In the genomic region with DNA sequence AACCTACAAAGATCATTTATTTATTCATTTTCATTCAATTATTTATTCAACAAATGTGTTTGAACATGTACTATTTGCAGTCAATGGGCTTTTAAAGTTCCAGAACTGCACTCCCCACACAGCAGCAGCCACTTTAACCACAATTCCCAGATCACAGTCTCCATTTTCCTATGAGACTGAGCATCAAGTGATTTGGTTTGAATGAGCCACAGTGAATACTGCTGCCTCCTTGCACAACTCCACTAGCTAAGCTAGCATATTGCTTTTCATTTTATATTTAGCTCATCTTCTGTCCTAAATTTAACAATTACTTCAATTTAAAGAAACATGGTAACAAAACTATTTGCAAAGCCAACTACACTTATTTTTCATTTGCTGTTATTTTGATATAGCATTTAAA, we compare ENCODE assay signal across 15 cellular contexts.
DNase-seq lines count a peak whose midpoint lies in the region; ATAC-seq and TF ChIP-seq lines count a peak whose summit lies in the region.
"Had no signal": no experiment of that assay in that cellular context is flagged by ENCODE, and none has a peak within 500 bp of the region (broad histone marks: within the 10 kb centered on the region; RNA-seq: fewer than 3 reads in every experiment).

No MANE protein-coding gene starts in this region.

- H3K4me1 ChIP-seq in BLaER1, result peaks cover 18% of the 10 kb centered on the region
- peaks cover 4 to 9% of the 10 kb centered on the region in 2 donors for H3K4me1 ChIP-seq in gastrocnemius medialis
- H3K4me1 ChIP-seq: Caco-2 had no signal

- ATAC-seq in gastrocnemius medialis (peak; percentile 33 to 82), HG03139 (IDR thresholded peaks at IDR 0.05; ENCODE audit: unreplicated experiment) (no peak)
- ATAC-seq in activated T-cell treated with anti-CD3 and anti-CD28 coated beads, Interleukin-2, amount 50 U/mL, for 4 hours, result no peak
- ATAC-seq: GM23338, HepG2 had no signal

- in situ Hi-C loops in gastrocnemius medialis (cut with MboI; ENCODE audit: low sequenced_read_pairs in 4 of 4), result no loop called here

- no peaks in the 10 kb centered on the region for H4K20me1 ChIP-seq in BLaER1

- peaks cover 37% of the 10 kb centered on the region for H3K9me3 ChIP-seq in BLaER1
- H3K9me3 ChIP-seq in gastrocnemius medialis, result peaks cover 0 to 3% (median 0%) of the 10 kb centered on the region in 3 donors

- no peak overlapping the region for H3K9ac ChIP-seq in BLaER1

- H3K4me2 ChIP-seq in BLaER1, result peak overlapping the region; percentile 30
- H3K4me2 ChIP-seq: GM23338 had no signal

- peak; percentile 11 for DNase-seq in LHCN-M2 (ENCODE audit: low read depth)
- peak; percentile 69 for DNase-seq in myocyte (ENCODE audit: low read depth)
- DNase-seq in gastrocnemius medialis, result no peak
- no peak for DNase-seq in T-helper 9 cell
- DNase-seq in activated T-cell treated with anti-CD3 and anti-CD28 coated beads, Interleukin-2, amount 50 U/mL, for 4 hours, result no peak
- DNase-seq: Caco-2; CD4-positive, alpha-beta T cell; HCEC 1CT had no signal

- H3K27me3 ChIP-seq in BLaER1 (no peaks in the 10 kb centered on the region), gastrocnemius medialis (no peaks in the 10 kb centered on the region)

- H3K9me3 Mint-ChIP-seq in activated T-cell treated with anti-CD3 and anti-CD28 coated beads, Interleukin-2, amount 50 U/mL, for 4 hours, result peaks cover 32% of the 10 kb centered on the region

- intact Hi-C loops in gastrocnemius medialis (cut with DNase I; ENCODE audit: low total_unique reads), result no loop called here

- TF ChIP-seq CTCF in gastrocnemius medialis (IDR thresholded peaks at IDR 0.05 in 4 of 5, conservative IDR thresholded peaks at IDR 0.05 in 1 of 5), result no peak

- H3K4me1 Mint-ChIP-seq in activated T-cell treated with anti-CD3 and anti-CD28 coated beads, Interleukin-2, amount 50 U/mL, for 4 hours (ENCODE audit: low read depth), result no peaks in the 10 kb centered on the region
- H3K4me1 Mint-ChIP-seq: B cell, IgD-negative memory B cell had no signal

- no peak overlapping the region for H3K27ac ChIP-seq in BLaER1
- H3K27ac ChIP-seq in gastrocnemius medialis, result no peak overlapping the region
- H3K27ac ChIP-seq: C4-2B had no signal

- no peak for TF ChIP-seq POLR2A in gastrocnemius medialis (IDR thresholded peaks at IDR 0.05)

- H3K36me3 ChIP-seq in BLaER1 (no peaks in the 10 kb centered on the region; the same call in 1 of the 2 replicates), gastrocnemius medialis (no peaks in the 10 kb centered on the region)

- H3K4me3 ChIP-seq in BLaER1, result no peak overlapping the region
- H3K4me3 ChIP-seq in gastrocnemius medialis, result no peak overlapping the region
- H3K4me3 ChIP-seq: GM23338 had no signal

- no peaks in the 10 kb centered on the region for H3K36me3 Mint-ChIP-seq in activated T-cell treated with anti-CD3 and anti-CD28 coated beads, Interleukin-2, amount 50 U/mL, for 4 hours (ENCODE audit: insufficient read depth)

- H3K4me3 Mint-ChIP-seq in activated T-cell treated with anti-CD3 and anti-CD28 coated beads, Interleukin-2, amount 50 U/mL, for 4 hours, result no peak overlapping the region
- H3K4me3 Mint-ChIP-seq: B cell; CD4-positive, alpha-beta T cell; GM23338; IgD-negative memory B cell had no signal

- no peaks in the 10 kb centered on the region for H3K27me3 Mint-ChIP-seq in activated T-cell treated with anti-CD3 and anti-CD28 coated beads, Interleukin-2, amount 50 U/mL, for 4 hours (ENCODE audit: low read depth)
- H3K27me3 Mint-ChIP-seq: B cell; CD4-positive, alpha-beta T cell; IgD-negative memory B cell had no signal

Comparison
In these comparisons a context has a peak if more than half of its experiments do, and no peak if none do; other contexts are left out.
1. DNase-seq: peak in LHCN-M2 (single experiment) and myocyte (single experiment); none in gastrocnemius medialis (0 of 2), T-helper 9 cell (single experiment) and activated T-cell treated with anti-CD3 and anti-CD28 coated beads, Interleukin-2, amount 50 U/mL, for 4 hours (single experiment).
2. ATAC-seq: peak in gastrocnemius medialis (2 of 2); none in HG03139 (single experiment) and activated T-cell treated with anti-CD3 and anti-CD28 coated beads, Interleukin-2, amount 50 U/mL, for 4 hours (0 of 2).